ENCODE assay signal across 7 cellular contexts in the genomic region with DNA sequence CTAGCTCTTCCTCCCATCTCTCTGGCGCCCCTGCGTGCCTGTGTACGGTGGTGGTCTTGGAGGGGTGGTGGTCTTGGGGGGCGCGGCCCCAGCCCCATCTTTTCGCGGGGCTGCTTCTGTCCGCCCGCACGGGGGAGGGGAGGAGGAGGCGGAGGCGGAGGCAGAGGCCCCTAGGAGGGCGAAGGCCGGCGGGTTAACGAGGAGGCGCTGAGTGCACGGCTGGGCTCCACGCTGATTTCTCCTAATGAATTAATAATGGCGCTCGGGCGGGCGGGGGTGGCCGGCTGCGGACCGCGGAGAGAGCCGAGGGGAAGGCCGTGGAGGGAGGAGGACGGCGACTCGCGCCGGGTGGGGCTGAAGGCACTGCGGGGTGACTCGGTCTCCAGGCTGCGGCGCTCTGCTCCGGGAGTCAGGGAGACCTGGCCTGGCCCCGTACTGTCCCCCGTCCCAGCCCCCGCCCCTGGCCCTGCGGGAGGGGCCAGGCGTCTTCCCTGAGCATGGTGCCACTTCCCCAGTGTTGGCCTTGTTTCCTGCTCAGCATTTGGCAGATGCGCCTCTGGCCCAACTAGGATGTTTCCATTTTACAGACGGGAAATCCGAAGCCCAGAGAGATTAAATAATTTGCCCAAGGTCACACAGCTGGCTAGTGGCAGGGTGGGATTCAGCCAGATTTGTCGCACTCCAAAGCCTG. TPM values are rescaled to one million over a fixed set of nuclear protein-coding genes. Genes with fewer than 3 reads are reported as not detected.
DNase-seq lines count a peak whose midpoint lies in the region; ATAC-seq, FAIRE-seq and TF ChIP-seq lines count a peak whose summit lies in the region.

No MANE protein-coding gene starts in this region.

- no peak overlapping the region for H3K27ac ChIP-seq in OCI-LY1 (ENCODE audit: low read depth, low read length, poor library complexity, severe bottlenecking)

- peak overlapping the region; percentile 65 for H3K4me2 ChIP-seq in OCI-LY1 (ENCODE audit: low read length)

- H3F3A ChIP-seq in OCI-LY1 (ENCODE audit: insufficient read depth, low read length): no peaks in the 10 kb centered on the region

- H3K9ac ChIP-seq in OCI-LY1 (ENCODE audit: low read length) (peak overlapping the region; percentile 6; the same call in 1 of the 2 replicates), endocrine pancreas (ENCODE audit: control insufficient read depth, insufficient read depth, low read length) (peak overlapping the region; percentile 26)

- TF ChIP-seq CTCF in GM10248 (IDR thresholded peaks at IDR 0.05; ENCODE audit: control extremely low read depth, extremely low read depth, low read depth, missing control alignments) (no peak), OCI-LY1 (IDR thresholded peaks at IDR 0.05; ENCODE audit: low read length) (no peak)

- H2AFZ ChIP-seq in OCI-LY1 (ENCODE audit: low read length): no peak overlapping the region

- no peak for ATAC-seq in GM19023 (IDR thresholded peaks at IDR 0.05; ENCODE audit: unreplicated experiment)

- no peaks in the 10 kb centered on the region for H3K9me2 ChIP-seq in OCI-LY1 (ENCODE audit: low read depth, low read length)

- no peaks in the 10 kb centered on the region for H3K79me2 ChIP-seq in OCI-LY1 (ENCODE audit: insufficient read depth, low read length)

- CTCF ChIA-PET in GM10248 (lab: Yijun Ruan, JAX): interaction anchor here (0.6 kb wide), 1 partner anchor 187 kb away, joined by 3 read pairs; no protein-coding TSS in a partner anchor

- H3K4me3 ChIP-seq in OCI-LY1 (ENCODE audit: low read depth, low read length, poor library complexity, severe bottlenecking): peak overlapping the region; percentile 54
- H3K4me3 ChIP-seq in endocrine pancreas (ENCODE audit: control insufficient read depth, insufficient read depth, low read length): no peak overlapping the region
- H3K4me3 ChIP-seq in mononuclear cell (ENCODE audit: low read length): peak overlapping the region; percentile 30

- DNase-seq in GM10248 (ENCODE audit: extremely low spot score) (peak; percentile 42), GM19239 (ENCODE audit: insufficient read length, low spot score) (no peak), superior temporal gyrus (ENCODE audit: extremely low spot score) (no peak)

- POLR2A ChIA-PET in GM10248 (lab: Yijun Ruan, JAX): no interaction called here

- H3K27me3 ChIP-seq in OCI-LY1 (ENCODE audit: insufficient read depth, low read length) (0 out of 2 replicates have a peak, but pooled peaks cover 3% of the 10 kb centered on the region), endocrine pancreas (ENCODE audit: control insufficient read depth, insufficient read depth, low read length) (no peaks in the 10 kb centered on the region), mononuclear cell (ENCODE audit: insufficient read depth, low read length) (peaks cover 20% of the 10 kb centered on the region)

- H3K4me1 ChIP-seq in OCI-LY1 (ENCODE audit: insufficient read depth, low read length, severe bottlenecking): peaks cover 10% of the 10 kb centered on the region
- no peaks in the 10 kb centered on the region for H3K4me1 ChIP-seq in endocrine pancreas (ENCODE audit: control insufficient read depth, insufficient read depth, low read length)
- peaks cover 8% of the 10 kb centered on the region for H3K4me1 ChIP-seq in mononuclear cell (ENCODE audit: insufficient read depth, low read length)

- FAIRE-seq in GM19239 (lab: Jason Lieb, UNC): no peak

- H3K36me3 ChIP-seq in OCI-LY1 (ENCODE audit: insufficient read depth, low read length) (no peaks in the 10 kb centered on the region), endocrine pancreas (ENCODE audit: control insufficient read depth, insufficient read depth, low read length) (no peaks in the 10 kb centered on the region)

- H4K20me1 ChIP-seq in OCI-LY1 (ENCODE audit: insufficient read depth, low read length): no peaks in the 10 kb centered on the region

- H3K9me3 ChIP-seq in OCI-LY1 (ENCODE audit: low read length) (no peaks in the 10 kb centered on the region), endocrine pancreas (ENCODE audit: control insufficient read depth, low read length) (no peaks in the 10 kb centered on the region), mononuclear cell (ENCODE audit: low read depth, low read length) (no peaks in the 10 kb centered on the region)

RNA-seq across cellular contexts. Expression of a gene that starts 6.0 kb away (rescaled TPM):
- total RNA-seq in mononuclear cell: 1.0 TPM
